In the genomic region with DNA sequence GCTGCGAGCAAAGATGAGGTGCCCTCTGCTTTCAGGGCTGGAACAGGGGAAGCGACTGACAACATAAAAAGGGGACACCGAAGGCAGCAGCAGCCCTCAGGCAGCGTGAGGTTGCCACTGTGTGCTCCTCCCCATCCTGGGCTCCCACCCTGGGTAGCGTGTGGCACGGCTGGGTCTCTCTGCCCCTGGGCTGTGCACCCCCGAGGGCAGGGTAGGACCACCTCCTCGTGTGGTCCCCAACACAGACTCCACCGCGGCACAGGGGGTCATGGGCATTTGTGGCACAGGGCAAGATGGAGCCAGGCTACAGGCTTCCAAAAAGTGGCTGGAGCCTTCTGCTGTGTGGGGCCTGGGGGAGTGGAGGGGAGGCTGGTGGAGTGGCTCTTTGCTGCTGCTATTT, we compare ENCODE assay signal across 1 cellular context.
TF ChIP-seq lines count a peak whose summit lies in the region.

No MANE protein-coding gene starts in this region.

TF ChIP-seq in HEK293, 187 proteins besides CTCF, POLR2A, EP300 and RAD21 (continued from another document):
- TF ChIP-seq ZNF530 (tag by site-specific recombination; IDR thresholded peaks at IDR 0.05; ENCODE audit: low read depth) (no peak), BCL11A (tag by site-specific recombination; IDR thresholded peaks at IDR 0.05; ENCODE audit: low read depth) (no peak), EGR2 (tag by site-specific recombination; IDR thresholded peaks at IDR 0.05; ENCODE audit: low read depth) (no peak)
- TF ChIP-seq, protein P1, sequence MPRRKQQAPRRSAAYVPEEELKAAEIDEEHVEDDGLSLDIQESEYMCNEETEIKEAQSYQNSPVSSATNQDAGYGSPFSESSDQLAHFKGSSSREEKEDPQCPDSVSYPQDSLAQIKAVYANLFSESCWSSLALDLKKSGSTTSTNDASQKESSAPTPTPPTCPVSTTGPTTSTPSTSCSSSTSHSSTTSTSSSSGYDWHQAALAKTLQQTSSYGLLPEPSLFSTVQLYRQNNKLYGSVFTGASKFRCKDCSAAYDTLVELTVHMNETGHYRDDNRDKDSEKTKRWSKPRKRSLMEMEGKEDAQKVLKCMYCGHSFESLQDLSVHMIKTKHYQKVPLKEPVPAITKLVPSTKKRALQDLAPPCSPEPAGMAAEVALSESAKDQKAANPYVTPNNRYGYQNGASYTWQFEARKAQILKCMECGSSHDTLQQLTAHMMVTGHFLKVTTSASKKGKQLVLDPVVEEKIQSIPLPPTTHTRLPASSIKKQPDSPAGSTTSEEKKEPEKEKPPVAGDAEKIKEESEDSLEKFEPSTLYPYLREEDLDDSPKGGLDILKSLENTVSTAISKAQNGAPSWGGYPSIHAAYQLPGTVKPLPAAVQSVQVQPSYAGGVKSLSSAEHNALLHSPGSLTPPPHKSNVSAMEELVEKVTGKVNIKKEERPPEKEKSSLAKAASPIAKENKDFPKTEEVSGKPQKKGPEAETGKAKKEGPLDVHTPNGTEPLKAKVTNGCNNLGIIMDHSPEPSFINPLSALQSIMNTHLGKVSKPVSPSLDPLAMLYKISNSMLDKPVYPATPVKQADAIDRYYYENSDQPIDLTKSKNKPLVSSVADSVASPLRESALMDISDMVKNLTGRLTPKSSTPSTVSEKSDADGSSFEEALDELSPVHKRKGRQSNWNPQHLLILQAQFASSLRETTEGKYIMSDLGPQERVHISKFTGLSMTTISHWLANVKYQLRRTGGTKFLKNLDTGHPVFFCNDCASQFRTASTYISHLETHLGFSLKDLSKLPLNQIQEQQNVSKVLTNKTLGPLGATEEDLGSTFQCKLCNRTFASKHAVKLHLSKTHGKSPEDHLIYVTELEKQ (tag by site-specific recombination; IDR thresholded peaks at IDR 0.05; ENCODE audit: borderline replicate concordance) = no peak
